Comparison of ENCODE assay signal across 1 cellular context in the genomic region with DNA sequence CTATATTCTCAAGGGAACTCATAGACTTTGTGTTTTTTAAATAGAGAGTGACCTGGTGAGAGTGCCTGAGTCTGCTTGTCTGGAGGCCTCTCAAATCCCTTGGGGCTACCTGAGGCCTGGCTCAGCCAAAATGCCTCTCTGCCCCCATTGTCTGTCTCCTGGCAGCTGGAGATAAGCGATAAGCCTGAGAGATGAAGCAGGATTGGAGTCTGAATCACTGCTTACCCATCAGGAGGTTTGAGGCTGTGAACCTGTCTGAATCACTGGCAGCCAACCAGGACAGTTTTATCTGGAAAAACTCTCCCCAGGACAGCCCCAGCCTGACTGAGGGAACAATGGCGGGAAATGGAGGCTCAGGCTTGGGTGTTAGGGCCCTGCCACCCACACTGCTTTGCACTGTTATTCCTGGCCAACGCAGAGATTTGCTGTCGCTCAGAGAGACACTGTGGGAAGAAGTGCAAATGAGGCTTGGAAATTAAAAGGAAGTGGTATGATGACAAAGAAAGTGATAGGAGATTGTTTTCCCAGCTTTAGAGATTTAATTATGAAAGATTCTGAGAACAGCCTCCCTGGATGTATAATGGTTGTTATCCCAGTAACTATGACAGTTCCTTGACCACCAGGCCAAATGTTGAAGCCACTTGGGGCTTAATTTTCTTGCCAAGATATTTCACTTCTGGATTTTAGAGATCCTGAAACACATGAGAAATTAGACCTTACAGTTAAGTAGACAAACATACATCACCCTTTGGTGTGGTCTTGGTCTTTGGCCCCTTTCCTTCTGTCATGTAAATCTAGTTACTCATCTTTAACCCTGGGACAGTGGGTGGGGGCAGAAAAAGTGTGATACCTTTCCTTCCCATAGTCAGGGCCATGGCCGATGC.
TF ChIP-seq lines count a peak whose summit lies in the region.

No MANE protein-coding gene starts in this region.

TF ChIP-seq in SK-N-SH, 30 proteins besides CTCF, POLR2A, EP300 and RAD21 (continued from another document):
- TF ChIP-seq, protein P1, sequence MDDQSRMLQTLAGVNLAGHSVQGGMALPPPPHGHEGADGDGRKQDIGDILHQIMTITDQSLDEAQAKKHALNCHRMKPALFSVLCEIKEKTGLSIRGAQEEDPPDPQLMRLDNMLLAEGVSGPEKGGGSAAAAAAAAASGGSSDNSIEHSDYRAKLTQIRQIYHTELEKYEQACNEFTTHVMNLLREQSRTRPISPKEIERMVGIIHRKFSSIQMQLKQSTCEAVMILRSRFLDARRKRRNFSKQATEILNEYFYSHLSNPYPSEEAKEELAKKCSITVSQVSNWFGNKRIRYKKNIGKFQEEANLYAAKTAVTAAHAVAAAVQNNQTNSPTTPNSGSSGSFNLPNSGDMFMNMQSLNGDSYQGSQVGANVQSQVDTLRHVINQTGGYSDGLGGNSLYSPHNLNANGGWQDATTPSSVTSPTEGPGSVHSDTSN (IDR thresholded peaks at IDR 0.05): peak; percentile 77
- peak; percentile 74 for TF ChIP-seq RCOR1 (IDR thresholded peaks at IDR 0.05; ENCODE audit: low read length)
- peak; percentile 33; the same call in 1 of the 2 replicates for TF ChIP-seq RXRA (IDR thresholded peaks at IDR 0.05; ENCODE audit: borderline replicate concordance, low read depth)
- no peak for TF ChIP-seq TEAD4 (IDR thresholded peaks at IDR 0.05; ENCODE audit: borderline replicate concordance, insufficient read depth)
- TF ChIP-seq CHD2 (IDR thresholded peaks at IDR 0.05; ENCODE audit: low read length, partially characterized antibody): peak; percentile 76
- peak; percentile 89 for TF ChIP-seq TCF12 (IDR thresholded peaks at IDR 0.05)
- peak; percentile 28; the same call in 1 of the 2 replicates for TF ChIP-seq MXI1 (IDR thresholded peaks at IDR 0.05; ENCODE audit: low read depth, low read length)
- no peak for TF ChIP-seq REST (IDR thresholded peaks at IDR 0.05; ENCODE audit: low read depth, low read length)
- 0 out of 2 replicates have a peak, but pooled peaks have one; percentile 31 for TF ChIP-seq POLR2AphosphoS5 (IDR thresholded peaks at IDR 0.05; ENCODE audit: low read depth, low read length)
- peak; percentile 37; the same call in 1 of the 2 replicates for TF ChIP-seq JUND (IDR thresholded peaks at IDR 0.05)
- TF ChIP-seq, protein P2, sequence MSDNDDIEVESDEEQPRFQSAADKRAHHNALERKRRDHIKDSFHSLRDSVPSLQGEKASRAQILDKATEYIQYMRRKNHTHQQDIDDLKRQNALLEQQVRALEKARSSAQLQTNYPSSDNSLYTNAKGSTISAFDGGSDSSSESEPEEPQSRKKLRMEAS (IDR thresholded peaks at IDR 0.05; ENCODE audit: low read depth): peak; percentile 27; the same call in 1 of the 2 replicates
- TF ChIP-seq SMC3 (IDR thresholded peaks at IDR 0.05; ENCODE audit: low read depth, low read length): no peak
- TF ChIP-seq FOXJ3 (CRISPR knock-in tag; IDR thresholded peaks at IDR 0.05): 0 out of 2 replicates have a peak, but pooled peaks have one; percentile 43
